In genomic region chr4:105434940-105435339, GRCh38 we compare ENCODE assay signal across 19 cellular contexts. TPM values are rescaled to one million over a fixed set of nuclear protein-coding genes. Genes with fewer than 3 reads are reported as not detected.
DNase-seq lines count a peak whose midpoint lies in the region; ATAC-seq, FAIRE-seq and TF ChIP-seq lines count a peak whose summit lies in the region.
"Had no signal": no experiment of that assay in that cellular context is flagged by ENCODE, and none has a peak within 500 bp of the region (broad histone marks: within the 10 kb centered on the region; RNA-seq: fewer than 3 reads in every experiment).

No MANE protein-coding gene starts in this region.

- no peaks in the 10 kb centered on the region for H3K27me3 Mint-ChIP-seq in natural killer cell treated with Interleukin-12 subunit alpha and Interleukin-12 subunit beta and Interleukin-15 and Interleukin-18, amount 100 ng/mL, for 72 hours
- H3K27me3 Mint-ChIP-seq in natural killer cell (ENCODE audit: low read depth in 2 of 2) (no peaks in the 10 kb centered on the region), astrocyte (ENCODE audit: low read depth, unreplicated experiment) (no peaks in the 10 kb centered on the region), memory B cell (no peaks in the 10 kb centered on the region)
- H3K27me3 Mint-ChIP-seq: CD4-positive, alpha-beta memory T cell had no signal

- ATAC-seq in natural killer cell treated with Interleukin-12 subunit alpha and Interleukin-12 subunit beta and Interleukin-15 and Interleukin-18, amount 100 ng/mL, for 72 hours, result peak; percentile 64 to 65
- ATAC-seq in natural killer cell, result no peak
- no peak for ATAC-seq in memory B cell (ENCODE audit: low read depth)
- ATAC-seq in GM21825 (IDR thresholded peaks at IDR 0.05; ENCODE audit: unreplicated experiment), result no peak

- peaks cover 44% of the 10 kb centered on the region for H3K36me3 Mint-ChIP-seq in natural killer cell treated with Interleukin-12 subunit alpha and Interleukin-12 subunit beta and Interleukin-15 and Interleukin-18, amount 100 ng/mL, for 72 hours
- H3K36me3 Mint-ChIP-seq in natural killer cell (peaks cover 27% of the 10 kb centered on the region), astrocyte (ENCODE audit: low read depth, unreplicated experiment) (peaks cover 22% of the 10 kb centered on the region), memory B cell (peaks cover 47% of the 10 kb centered on the region)

- no peaks in the 10 kb centered on the region for H3K79me2 ChIP-seq in astrocyte (ENCODE audit: insufficient read depth, low read length)

- H3K4me3 Mint-ChIP-seq in natural killer cell treated with Interleukin-12 subunit alpha and Interleukin-12 subunit beta and Interleukin-15 and Interleukin-18, amount 100 ng/mL, for 72 hours, result peak overlapping the region; percentile 14
- H3K4me3 Mint-ChIP-seq in natural killer cell (no peak overlapping the region), astrocyte (ENCODE audit: unreplicated experiment) (no peak overlapping the region), memory B cell (no peak overlapping the region)
- H3K4me3 Mint-ChIP-seq: CD4-positive, alpha-beta memory T cell; HFFc6 had no signal

- no peak overlapping the region for H3K4me2 ChIP-seq in astrocyte (ENCODE audit: low read length)

- H2AFZ ChIP-seq in astrocyte (ENCODE audit: low read depth, low read length), result no peak overlapping the region

- no peaks in the 10 kb centered on the region for H3K27me3 ChIP-seq in astrocyte (ENCODE audit: insufficient read depth, low read length)

- peak; percentile 39 for FAIRE-seq in astrocyte (lab: Jason Lieb, UNC)
- FAIRE-seq: GM12891, GM18507, H54 had no signal

- no peak for DNase-seq in natural killer cell treated with Interleukin-12 subunit alpha and Interleukin-12 subunit beta and Interleukin-15 and Interleukin-18, amount 100 ng/mL, for 72 hours (ENCODE audit: low spot score)
- DNase-seq in natural killer cell (no peak), astrocyte (ENCODE audit: low read depth) (no peak), memory B cell (ENCODE audit: low spot score in 2 of 2) (no peak), T1000 (lab: John Stamatoyannopoulos, UW) (no peak)
- DNase-seq: C1 segment of cervical spinal cord; Calu3; CD4-positive, alpha-beta memory T cell; COR-L47; DMS53; DMS79 treated with DMSO at 0.1 percent for 48 hours; GF-D8; GOT3; HFFc6 had no signal

- peaks cover 11% of the 10 kb centered on the region in 2 donors for H3K4me1 Mint-ChIP-seq in natural killer cell treated with Interleukin-12 subunit alpha and Interleukin-12 subunit beta and Interleukin-15 and Interleukin-18, amount 100 ng/mL, for 72 hours (ENCODE audit: low read depth in 2 of 2)
- H3K4me1 Mint-ChIP-seq in natural killer cell (peaks cover 4 to 12% of the 10 kb centered on the region in 2 donors), astrocyte (ENCODE audit: low read depth, unreplicated experiment) (no peaks in the 10 kb centered on the region), memory B cell (peaks cover 7% of the 10 kb centered on the region)

- peaks cover 3% of the 10 kb centered on the region for H3K9me3 ChIP-seq in astrocyte (ENCODE audit: insufficient read depth, low read depth, low read length)
- H3K9me3 ChIP-seq: HAP-1 had no signal

- H3K4me1 ChIP-seq in astrocyte (ENCODE audit: insufficient read depth, low read length), result no peaks in the 10 kb centered on the region
- H3K4me1 ChIP-seq: HAP-1 had no signal

- no peak overlapping the region for H3K27ac Mint-ChIP-seq in natural killer cell treated with Interleukin-12 subunit alpha and Interleukin-12 subunit beta and Interleukin-15 and Interleukin-18, amount 100 ng/mL, for 72 hours
- H3K27ac Mint-ChIP-seq in natural killer cell (no peak overlapping the region), astrocyte (ENCODE audit: unreplicated experiment) (no peak overlapping the region), memory B cell (peak overlapping the region; percentile 45)
- H3K27ac Mint-ChIP-seq: HFFc6 had no signal

- no peak overlapping the region for H3K9ac ChIP-seq in astrocyte (ENCODE audit: low read length)

- TF ChIP-seq CTCF in natural killer cell (IDR thresholded peaks at IDR 0.05), result no peak
- no peak for TF ChIP-seq CTCF in astrocyte (IDR thresholded peaks at IDR 0.05; ENCODE audit: insufficient read depth, low read depth, low read length)

- intact Hi-C loops in natural killer cell (cut with micrococcal nuclease), result no loop called here

- no peak overlapping the region for H3K27ac ChIP-seq in astrocyte (ENCODE audit: low read depth, low read length)

- H3K9me3 Mint-ChIP-seq in natural killer cell treated with Interleukin-12 subunit alpha and Interleukin-12 subunit beta and Interleukin-15 and Interleukin-18, amount 100 ng/mL, for 72 hours, result peaks cover 10% of the 10 kb centered on the region
- H3K9me3 Mint-ChIP-seq in natural killer cell, result peaks cover 5 to 6% of the 10 kb centered on the region in 2 donors
- peaks cover 2% of the 10 kb centered on the region for H3K9me3 Mint-ChIP-seq in astrocyte (ENCODE audit: unreplicated experiment)
- H3K9me3 Mint-ChIP-seq in memory B cell, result peaks cover 9% of the 10 kb centered on the region

- no peak overlapping the region for H3K4me3 ChIP-seq in astrocyte (ENCODE audit: insufficient read depth, low read depth, low read length)
- H3K4me3 ChIP-seq: HAP-1 had no signal

- no peaks in the 10 kb centered on the region for H4K20me1 ChIP-seq in astrocyte (ENCODE audit: insufficient read depth, low read length)

- H3K36me3 ChIP-seq in astrocyte (ENCODE audit: insufficient read depth, low read length), result peaks cover 2% of the 10 kb centered on the region

RNA-seq across cellular contexts. Expression of gene PPA2, which starts 38.9 kb away (rescaled TPM):
- total RNA-seq in natural killer cell treated with Interleukin-12 subunit alpha and Interleukin-12 subunit beta and Interleukin-15 and Interleukin-18, amount 100 ng/mL, for 72 hours, result 10 to 100 TPM; 45.0 to 63.1 TPM
- total RNA-seq in natural killer cell, result 10 to 100 TPM; 41.6 to 50.6 (median 48.0) TPM
- total RNA-seq in astrocyte, result 47.0 and 52.3 TPM in 2 replicates

Comparison
In these comparisons a context has a peak if more than half of its experiments do, and no peak if none do; other contexts are left out.
1. ATAC-seq: peak in natural killer cell treated with Interleukin-12 subunit alpha and Interleukin-12 subunit beta and Interleukin-15 and Interleukin-18, amount 100 ng/mL, for 72 hours (2 of 2); none in natural killer cell (0 of 3), memory B cell (single experiment) and GM21825 (single experiment).